ENCODE assay signal across 1 cellular context in the genomic region with DNA sequence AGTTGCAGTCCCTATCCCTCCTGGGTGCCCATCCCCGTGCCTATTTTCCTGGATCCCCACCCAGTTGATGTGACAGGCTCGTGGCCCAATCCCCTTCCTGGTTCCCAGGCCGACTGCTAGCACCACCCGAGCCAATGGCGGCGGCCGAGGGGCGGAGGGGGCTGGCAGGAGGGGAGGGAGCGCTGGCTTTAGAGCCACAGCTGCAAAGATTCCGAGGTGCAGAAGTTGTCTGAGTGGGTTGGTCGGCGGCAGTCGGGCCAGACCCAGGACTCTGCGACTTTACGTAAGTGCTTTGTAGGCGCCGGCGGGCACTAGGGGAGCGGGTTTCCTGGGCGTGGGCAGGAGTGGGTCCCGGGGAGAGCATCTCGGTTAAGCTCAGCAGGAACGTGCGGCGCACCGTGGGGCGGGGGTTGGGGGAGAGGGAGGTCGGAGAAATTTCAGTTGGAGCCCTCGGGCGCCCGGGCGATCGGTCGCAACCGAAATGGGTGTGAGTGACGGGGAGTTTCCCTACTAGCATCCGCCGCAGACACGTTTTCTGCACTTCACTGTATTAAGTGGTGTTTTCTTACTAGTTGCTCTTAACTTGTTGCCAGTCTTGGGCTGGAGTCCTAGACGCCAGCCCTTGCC.
TF ChIP-seq lines count a peak whose summit lies in the region.

A gene with protein sequence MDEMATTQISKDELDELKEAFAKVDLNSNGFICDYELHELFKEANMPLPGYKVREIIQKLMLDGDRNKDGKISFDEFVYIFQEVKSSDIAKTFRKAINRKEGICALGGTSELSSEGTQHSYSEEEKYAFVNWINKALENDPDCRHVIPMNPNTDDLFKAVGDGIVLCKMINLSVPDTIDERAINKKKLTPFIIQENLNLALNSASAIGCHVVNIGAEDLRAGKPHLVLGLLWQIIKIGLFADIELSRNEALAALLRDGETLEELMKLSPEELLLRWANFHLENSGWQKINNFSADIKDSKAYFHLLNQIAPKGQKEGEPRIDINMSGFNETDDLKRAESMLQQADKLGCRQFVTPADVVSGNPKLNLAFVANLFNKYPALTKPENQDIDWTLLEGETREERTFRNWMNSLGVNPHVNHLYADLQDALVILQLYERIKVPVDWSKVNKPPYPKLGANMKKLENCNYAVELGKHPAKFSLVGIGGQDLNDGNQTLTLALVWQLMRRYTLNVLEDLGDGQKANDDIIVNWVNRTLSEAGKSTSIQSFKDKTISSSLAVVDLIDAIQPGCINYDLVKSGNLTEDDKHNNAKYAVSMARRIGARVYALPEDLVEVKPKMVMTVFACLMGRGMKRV (plus strand): TSS at position 197 of the 627 bp plus-strand sequence. CDS start 49,077 bp downstream, outside the sequence.

TF ChIP-seq in HepG2, 621 proteins besides CTCF, POLR2A, EP300 and RAD21 (continued from another document):
- TF ChIP-seq HMG20A (CRISPR knock-in tag; IDR thresholded peaks at IDR 0.05; ENCODE audit: borderline replicate concordance) (no peak), TRIM24 (CRISPR knock-in tag; IDR thresholded peaks at IDR 0.05) (no peak), ZNF383 (CRISPR knock-in tag; IDR thresholded peaks at IDR 0.05; ENCODE audit: borderline replicate concordance) (no peak), ZNF552 (CRISPR knock-in tag; IDR thresholded peaks at IDR 0.05; ENCODE audit: borderline replicate concordance) (no peak), SCMH1 (CRISPR knock-in tag; IDR thresholded peaks at IDR 0.05; ENCODE audit: borderline replicate concordance) (no peak), HDAC6 (IDR thresholded peaks at IDR 0.05; ENCODE audit: low read depth, low read length) (no peak), SRSF1 (optimal IDR thresholded peaks at IDR 0.05; ENCODE audit: low read depth, low read length) (no peak), TARDBP (CRISPR knock-in tag; IDR thresholded peaks at IDR 0.05) (no peak), ZNF317 (CRISPR knock-in tag; IDR thresholded peaks at IDR 0.05) (no peak)
- TF ChIP-seq, protein P1, sequence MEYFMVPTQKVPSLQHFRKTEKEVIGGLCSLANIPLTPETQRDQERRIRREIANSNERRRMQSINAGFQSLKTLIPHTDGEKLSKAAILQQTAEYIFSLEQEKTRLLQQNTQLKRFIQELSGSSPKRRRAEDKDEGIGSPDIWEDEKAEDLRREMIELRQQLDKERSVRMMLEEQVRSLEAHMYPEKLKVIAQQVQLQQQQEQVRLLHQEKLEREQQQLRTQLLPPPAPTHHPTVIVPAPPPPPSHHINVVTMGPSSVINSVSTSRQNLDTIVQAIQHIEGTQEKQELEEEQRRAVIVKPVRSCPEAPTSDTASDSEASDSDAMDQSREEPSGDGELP (IDR thresholded peaks at IDR 0.05; ENCODE audit: borderline replicate concordance, low read depth), result 0 out of 2 replicates have a peak, but pooled peaks have one; percentile 48
- TF ChIP-seq, protein P2, sequence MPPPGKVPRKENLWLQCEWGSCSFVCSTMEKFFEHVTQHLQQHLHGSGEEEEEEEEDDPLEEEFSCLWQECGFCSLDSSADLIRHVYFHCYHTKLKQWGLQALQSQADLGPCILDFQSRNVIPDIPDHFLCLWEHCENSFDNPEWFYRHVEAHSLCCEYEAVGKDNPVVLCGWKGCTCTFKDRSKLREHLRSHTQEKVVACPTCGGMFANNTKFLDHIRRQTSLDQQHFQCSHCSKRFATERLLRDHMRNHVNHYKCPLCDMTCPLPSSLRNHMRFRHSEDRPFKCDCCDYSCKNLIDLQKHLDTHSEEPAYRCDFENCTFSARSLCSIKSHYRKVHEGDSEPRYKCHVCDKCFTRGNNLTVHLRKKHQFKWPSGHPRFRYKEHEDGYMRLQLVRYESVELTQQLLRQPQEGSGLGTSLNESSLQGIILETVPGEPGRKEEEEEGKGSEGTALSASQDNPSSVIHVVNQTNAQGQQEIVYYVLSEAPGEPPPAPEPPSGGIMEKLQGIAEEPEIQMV (CRISPR knock-in tag; IDR thresholded peaks at IDR 0.05; ENCODE audit: low read depth), result no peak
- TF ChIP-seq, protein P3, sequence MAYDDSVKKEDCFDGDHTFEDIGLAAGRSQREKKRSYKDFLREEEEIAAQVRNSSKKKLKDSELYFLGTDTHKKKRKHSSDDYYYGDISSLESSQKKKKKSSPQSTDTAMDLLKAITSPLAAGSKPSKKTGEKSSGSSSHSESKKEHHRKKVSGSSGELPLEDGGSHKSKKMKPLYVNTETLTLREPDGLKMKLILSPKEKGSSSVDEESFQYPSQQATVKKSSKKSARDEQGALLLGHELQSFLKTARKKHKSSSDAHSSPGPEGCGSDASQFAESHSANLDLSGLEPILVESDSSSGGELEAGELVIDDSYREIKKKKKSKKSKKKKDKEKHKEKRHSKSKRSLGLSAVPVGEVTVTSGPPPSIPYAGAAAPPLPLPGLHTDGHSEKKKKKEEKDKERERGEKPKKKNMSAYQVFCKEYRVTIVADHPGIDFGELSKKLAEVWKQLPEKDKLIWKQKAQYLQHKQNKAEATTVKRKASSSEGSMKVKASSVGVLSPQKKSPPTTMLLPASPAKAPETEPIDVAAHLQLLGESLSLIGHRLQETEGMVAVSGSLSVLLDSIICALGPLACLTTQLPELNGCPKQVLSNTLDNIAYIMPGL (CRISPR knock-in tag; IDR thresholded peaks at IDR 0.05; ENCODE audit: borderline replicate concordance in 1 of 2, low read depth in 1 of 2), result 0 out of 4 replicates have a peak, but pooled peaks of 1 of the 2 experiments have one; percentile 20
- TF ChIP-seq, protein P4, sequence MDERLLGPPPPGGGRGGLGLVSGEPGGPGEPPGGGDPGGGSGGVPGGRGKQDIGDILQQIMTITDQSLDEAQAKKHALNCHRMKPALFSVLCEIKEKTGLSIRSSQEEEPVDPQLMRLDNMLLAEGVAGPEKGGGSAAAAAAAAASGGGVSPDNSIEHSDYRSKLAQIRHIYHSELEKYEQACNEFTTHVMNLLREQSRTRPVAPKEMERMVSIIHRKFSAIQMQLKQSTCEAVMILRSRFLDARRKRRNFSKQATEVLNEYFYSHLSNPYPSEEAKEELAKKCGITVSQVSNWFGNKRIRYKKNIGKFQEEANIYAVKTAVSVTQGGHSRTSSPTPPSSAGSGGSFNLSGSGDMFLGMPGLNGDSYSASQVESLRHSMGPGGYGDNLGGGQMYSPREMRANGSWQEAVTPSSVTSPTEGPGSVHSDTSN (CRISPR knock-in tag; IDR thresholded peaks at IDR 0.05), result peak; percentile 90
TF ChIP-seq in HepG2: peak in this region for 38.
